In the genomic region with DNA sequence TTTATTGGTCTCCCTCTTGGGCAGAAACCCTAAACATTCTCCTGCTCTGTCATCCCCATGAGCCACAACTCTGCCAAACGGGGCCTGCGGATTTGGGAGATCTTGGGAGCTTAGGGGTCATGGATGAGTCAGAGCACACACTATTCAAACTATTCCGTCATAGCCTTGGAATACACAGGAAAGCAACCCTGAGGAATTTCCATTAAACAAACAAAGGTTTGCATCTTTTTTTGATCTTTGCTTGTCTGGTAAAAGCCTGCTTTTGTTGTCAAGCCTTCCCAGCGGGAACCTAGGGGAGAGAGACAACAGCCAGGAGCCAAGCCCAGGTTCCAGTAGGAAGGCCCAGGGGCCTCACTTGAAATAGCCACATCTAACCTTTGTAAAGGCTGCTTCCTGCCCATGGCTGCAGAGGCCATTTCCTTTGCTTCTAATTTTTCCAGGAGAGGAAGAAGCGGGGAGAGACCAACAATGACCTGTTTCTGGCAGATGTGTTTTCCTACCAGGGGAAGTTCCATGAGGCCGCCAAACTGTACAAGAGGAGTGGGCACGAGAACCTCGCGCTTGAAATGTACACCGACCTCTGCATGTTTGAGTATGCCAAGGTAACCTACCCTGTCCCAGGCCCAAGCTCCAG, we compare ENCODE assay signal across 10 cellular contexts. TPM values are rescaled to one million over a fixed set of nuclear protein-coding genes. Genes with fewer than 3 reads are reported as not detected.
DNase-seq lines count a peak whose midpoint lies in the region; ATAC-seq, FAIRE-seq and TF ChIP-seq lines count a peak whose summit lies in the region.
"Not testable (repeated sequence)": the region's sequence is repeated elsewhere in the genome, so short reads cannot be mapped to it uniquely, and the experiment has no call there.
"Had no signal": no experiment of that assay in that cellular context is flagged by ENCODE, and none has a peak within 500 bp of the region (broad histone marks: within the 10 kb centered on the region; RNA-seq: fewer than 3 reads in every experiment).

No MANE protein-coding gene starts in this region.

- peak; percentile 78 for FAIRE-seq in HTR-8/SVneo (lab: Jason Lieb, UNC)

- TF ChIP-seq CTCF in Caco-2 (IDR thresholded peaks at IDR 0.05; ENCODE audit: insufficient read depth in 1 of 2, low read depth in 1 of 2, low read length in 1 of 2, severe bottlenecking in 1 of 2, unreplicated experiment in 1 of 2); chondrocyte (IDR thresholded peaks at IDR 0.05); left lung (IDR thresholded peaks at IDR 0.05); ovary (IDR thresholded peaks at IDR 0.05); testis (IDR thresholded peaks at IDR 0.05): not testable (repeated sequence)

- WGBS in ovary, 3 donors = 55 to 57% (median 56%) methylated on average over 10 of the region's 10 CpGs
- WGBS in testis, 2 donors = 59 to 66% methylated on average over 5 to 10 of the region's 10 CpGs

- H3K36me3 ChIP-seq in Caco-2 (ENCODE audit: control insufficient read depth, insufficient read depth, low read length); ovary; testis (ENCODE audit: low read depth, missing control alignments): not testable (repeated sequence)
- peaks cover 0 to 31% of the 10 kb centered on the region in 2 donors for H3K36me3 ChIP-seq in left lung

- CTCF ChIA-PET in Caco-2 (lab: Charles Lee) = not testable (repeated sequence)

- TF ChIP-seq POLR2A in ovary (IDR thresholded peaks at IDR 0.05); testis (IDR thresholded peaks at IDR 0.05): not testable (repeated sequence)

- ATAC-seq in SK-N-SH treated with all-trans-retinoic acid at 6 μM for 48 hours = peak; percentile 77
- ATAC-seq in left lung = not testable (repeated sequence)

- intact Hi-C loops in Caco-2 (cut with micrococcal nuclease; ENCODE audit: unreplicated experiment); testis (cut with DNase I; ENCODE audit: low total_unique reads): not testable (repeated sequence)
- intact Hi-C loops in left lung (cut with DNase I) = loop anchor here in 1 of 2 donors (10.0 kb wide), 2 partner anchors 100 to 330 kb away; no protein-coding TSS in a partner anchor
- intact Hi-C loops in ovary (cut with DNase I) = loop anchor here in 2 of 4 donors (10.0 kb wide), 2 partner anchors 70 to 440 kb away; no protein-coding TSS in a partner anchor

- H3K27me3 Mint-ChIP-seq in Caco-2 (ENCODE audit: insufficient read depth, unreplicated experiment); chondrocyte (ENCODE audit: low read depth): not testable (repeated sequence)

- not testable (repeated sequence) for H3K4me3 ChIP-seq in Caco-2 (ENCODE audit: low read depth, low read length); left lung; ovary; testis

- peak overlapping the region; percentile 45 for H3K27ac Mint-ChIP-seq in Caco-2 (ENCODE audit: unreplicated experiment)
- peak overlapping the region; percentile 50 for H3K27ac Mint-ChIP-seq in chondrocyte (ENCODE audit: unreplicated experiment)

- TF ChIP-seq EP300 in ovary (IDR thresholded peaks at IDR 0.05) = not testable (repeated sequence)

- not testable (repeated sequence) for H3K9me3 ChIP-seq in Caco-2, left lung, ovary, testis

- H3K4me1 ChIP-seq in Caco-2 = not testable (repeated sequence)
- peaks cover 7 to 39% of the 10 kb centered on the region in 2 donors for H3K4me1 ChIP-seq in left lung
- peaks cover 11% of the 10 kb centered on the region for H3K4me1 ChIP-seq in ovary (ENCODE audit: insufficient read depth)
- H3K4me1 ChIP-seq in testis = peaks cover 21% of the 10 kb centered on the region

- not testable (repeated sequence) for H3K27me3 ChIP-seq in Caco-2 (replicated peaks; ENCODE audit: control insufficient read depth, insufficient read depth, low read length); left lung; ovary; testis

- DNase-seq in Caco-2 = peak in 1 of 2 experiments; percentile 36
- DNase-seq in HTR-8/SVneo (ENCODE audit: insufficient read length, low spot score); chondrocyte (ENCODE audit: low spot score); left lung; testis: not testable (repeated sequence)
- DNase-seq in fibroblast of the conjunctiva (ENCODE audit: low read depth) = peak; percentile 23
- DNase-seq in ovary = peak in 3 of 5 donors; percentile 37 to 47 (median 43)

- H3K4me1 Mint-ChIP-seq in Caco-2 (ENCODE audit: low read depth, unreplicated experiment) (peaks cover 11% of the 10 kb centered on the region), chondrocyte (ENCODE audit: low read depth) (peaks cover 35% of the 10 kb centered on the region)

- not testable (repeated sequence) for BruUV-seq in Caco-2 (replicated peaks; lab: Mats Ljungman, UMichigan)

- POLR2A ChIA-PET in Caco-2 (lab: Charles Lee) = not testable (repeated sequence)

- not testable (repeated sequence) for H3K36me3 Mint-ChIP-seq in Caco-2 (ENCODE audit: insufficient read depth, unreplicated experiment); chondrocyte (ENCODE audit: low read depth)

- not testable (repeated sequence) for H3K9me3 Mint-ChIP-seq in Caco-2 (ENCODE audit: unreplicated experiment); chondrocyte (ENCODE audit: low read depth)

- not testable (repeated sequence) for H3K4me3 Mint-ChIP-seq in Caco-2 (ENCODE audit: unreplicated experiment); chondrocyte (ENCODE audit: unreplicated experiment)

- H3K27ac ChIP-seq in left lung (peak overlapping the region; percentile 53 to 72), ovary (peak overlapping the region; percentile 68 to 72), testis (peak overlapping the region; percentile 53 to 68)

RNA-seq across cellular contexts. Expression of gene RHO, which starts 33.3 kb away (rescaled TPM):
- total RNA-seq in Caco-2 (2022) (not detected in 2 replicates), chondrocyte (not detected in 3 replicates), left lung (not detected), ovary (under 1 TPM in 2 of 7 donors, not detected in 5; 0.13 to 0.24 TPM), testis (under 1 TPM in 1 of 2 donors, not detected in 1; 0.25 TPM)
- polyA plus RNA-seq in ovary (not detected), testis (ENCODE audit: insufficient read depth, low read depth, low replicate concordance) (not detected)
- total RNA-seq: cardiac septum, HT-29 had no signal

RNA-seq across cellular contexts. Expression of gene H1-8, which starts 47.9 kb away (rescaled TPM):
- total RNA-seq in Caco-2 (2022) (not detected in 2 replicates), chondrocyte (not detected in 3 replicates), left lung (not detected), ovary (not detected), testis (1 to 10 TPM; 4.2 to 4.8 TPM)
- polyA plus RNA-seq in ovary (under 1 TPM in 1 of 2 donors, not detected in 1; 0.27 TPM), testis (ENCODE audit: insufficient read depth, low read depth, low replicate concordance) (8.6 TPM)
- total RNA-seq: cardiac septum, HT-29 had no signal

RNA-seq across cellular contexts. Expression of gene IFT122, which starts 55.1 kb away (rescaled TPM):
- 21.9 and 30.0 TPM in 2 replicates for total RNA-seq in Caco-2 (2022)
- total RNA-seq in chondrocyte = 16.2 to 29.1 TPM (median 17.5 TPM) in 3 replicates
- total RNA-seq in left lung = 10 to 100 TPM; 21.2 to 35.4 TPM
- 10 to 100 TPM; 27.7 to 58.1 (median 46.7) TPM for total RNA-seq in ovary
- 10 to 100 TPM; 20.8 to 32.6 TPM for polyA plus RNA-seq in ovary
- total RNA-seq in testis = 100 to 1,000 TPM; 125 to 168 TPM
- polyA plus RNA-seq in testis (ENCODE audit: insufficient read depth, low read depth, low replicate concordance) = 218 TPM

RNA-seq across cellular contexts. Expression of gene MBD4, which starts 55.4 kb away (rescaled TPM):
- total RNA-seq in Caco-2 (2022) (33.5 and 39.8 TPM in 2 replicates), chondrocyte (20.0 to 29.5 TPM (median 20.6 TPM) in 3 replicates), left lung (10 to 100 TPM; 29.9 to 47.9 TPM), ovary (10 to 100 TPM; 26.8 to 60.0 (median 29.4) TPM), testis (10 to 100 TPM; 26.0 to 27.6 TPM)
- polyA plus RNA-seq in ovary (10 to 100 TPM; 19.5 to 28.0 TPM), testis (ENCODE audit: insufficient read depth, low read depth, low replicate concordance) (30.3 TPM)
